22 cellular contexts compared by ENCODE assay signal in the genomic region with DNA sequence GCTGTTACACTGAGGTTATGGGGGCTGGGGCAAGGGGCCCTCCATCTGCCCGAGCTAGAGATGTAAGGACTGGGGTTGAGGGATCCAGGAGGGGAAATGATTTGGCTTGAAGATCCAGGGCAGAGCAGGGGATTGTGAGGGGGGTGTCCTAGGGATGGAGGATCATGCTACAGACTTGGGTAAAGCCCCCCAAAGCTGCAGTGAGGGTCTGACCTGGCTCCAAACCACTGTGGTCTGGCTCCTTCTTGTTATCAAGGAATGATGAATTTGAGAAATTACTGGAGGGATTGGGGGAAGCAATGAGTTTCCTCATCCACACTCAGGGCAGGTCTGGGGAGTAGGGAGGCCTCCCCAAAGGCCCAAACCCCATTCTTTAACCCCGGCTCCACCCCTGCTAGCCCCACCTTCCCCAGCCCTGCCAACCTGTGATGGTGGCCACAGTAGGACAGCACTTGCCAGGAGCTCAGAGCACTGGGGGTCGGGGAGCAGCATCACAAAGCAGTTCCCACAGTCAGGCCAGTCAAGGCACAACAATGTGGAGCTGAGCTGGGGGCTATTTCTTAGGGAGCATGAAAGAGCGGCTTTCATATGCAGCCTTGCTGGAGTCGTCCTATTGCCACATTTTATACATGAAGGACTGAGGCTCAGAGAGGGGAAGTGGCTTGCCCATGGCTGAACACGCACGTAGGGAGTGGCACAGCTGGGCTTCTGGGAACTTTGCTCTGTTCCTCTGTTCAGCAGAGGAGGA.
DNase-seq lines count a peak whose midpoint lies in the region; ATAC-seq and TF ChIP-seq lines count a peak whose summit lies in the region.
"Had no signal": no experiment of that assay in that cellular context is flagged by ENCODE, and none has a peak within 500 bp of the region (broad histone marks: within the 10 kb centered on the region; RNA-seq: fewer than 3 reads in every experiment).

No MANE protein-coding gene starts in this region.

- DNase-seq in SIG-M5 treated with dmso at 0.1 percent for 504 hours (lab: John Stamatoyannopoulos, UW; ENCODE audit: unreplicated experiment) (peak; percentile 54), SIG-M5 (lab: John Stamatoyannopoulos, UW) (no peak), OCI-M1 (lab: John Stamatoyannopoulos, UW) (peak; percentile 2), lower lobe of right lung (no peak), DMS153 (lab: John Stamatoyannopoulos, UW) (no peak), posterior cingulate gyrus (no peak)
- no peak for DNase-seq in activated CD8-positive, alpha-beta memory T cell treated with anti-CD3 and anti-CD28 coated beads for 24 hours
- DNase-seq: activated CD8-positive, alpha-beta memory T cell treated with anti-CD3 and anti-CD28 coated beads, Interleukin-2, amount 50 U/mL, for 4 hours; EL; foreskin fibroblast; GM23248; PC-3; stimulated activated CD4-positive, alpha-beta T cell treated with anti-CD3 and anti-CD28 coated beads, Interleukin-2, amount 100 ng/mL, for 24 hours; T-helper 2 cell had no signal

- no peaks in the 10 kb centered on the region for H3K27me3 ChIP-seq in lower lobe of right lung (ENCODE audit: low read depth)
- H3K27me3 ChIP-seq: hepatocyte, SJSA1, suprapubic skin had no signal

- no peaks in the 10 kb centered on the region for H3K36me3 ChIP-seq in lower lobe of right lung
- H3K36me3 ChIP-seq: SJSA1, suprapubic skin had no signal

- no peak for TF ChIP-seq CTCF in lower lobe of right lung (IDR thresholded peaks at IDR 0.05)

- H3K27ac ChIP-seq in lower lobe of right lung: no peak overlapping the region
- H3K27ac ChIP-seq: 22Rv1, GM23248, hepatocyte, SJSA1, skin epidermis, suprapubic skin, VCaP had no signal

- H3K4me3 ChIP-seq in lower lobe of right lung: no peak overlapping the region
- H3K4me3 ChIP-seq: GM23248, hepatocyte, SJSA1, skin epidermis, suprapubic skin had no signal

- peaks cover 19% of the 10 kb centered on the region for H3K4me1 ChIP-seq in lower lobe of right lung
- H3K4me1 ChIP-seq: SJSA1 had no signal

- no peaks in the 10 kb centered on the region for H3K9me3 ChIP-seq in lower lobe of right lung
- H3K9me3 ChIP-seq: SJSA1, suprapubic skin had no signal

- intact Hi-C loops in lower lobe of right lung (cut with DNase I) (no loop called here), posterior cingulate gyrus (cut with DNase I) (no loop called here)

- peak; percentile 28 to 66 for ATAC-seq in lower lobe of right lung
- ATAC-seq in HG03520 (IDR thresholded peaks at IDR 0.05; ENCODE audit: unreplicated experiment): no peak
- ATAC-seq: PC-3; stimulated activated memory B cell treated with anti-CD40 and anti-IgM and Interleukin-4, amounts not matched to agents 10 μg/mL and 1 μg/mL and 100 μg/mL, for 72 hours had no signal

Comparison
In these comparisons a context has a peak if more than half of its experiments do, and no peak if none do; other contexts are left out.
1. DNase-seq: peak in SIG-M5 treated with dmso at 0.1 percent for 504 hours (single experiment) and OCI-M1 (single experiment); none in SIG-M5 (single experiment), lower lobe of right lung (single experiment), activated CD8-positive, alpha-beta memory T cell treated with anti-CD3 and anti-CD28 coated beads for 24 hours (single experiment), DMS153 (single experiment) and posterior cingulate gyrus (0 of 10).